In the genomic region with DNA sequence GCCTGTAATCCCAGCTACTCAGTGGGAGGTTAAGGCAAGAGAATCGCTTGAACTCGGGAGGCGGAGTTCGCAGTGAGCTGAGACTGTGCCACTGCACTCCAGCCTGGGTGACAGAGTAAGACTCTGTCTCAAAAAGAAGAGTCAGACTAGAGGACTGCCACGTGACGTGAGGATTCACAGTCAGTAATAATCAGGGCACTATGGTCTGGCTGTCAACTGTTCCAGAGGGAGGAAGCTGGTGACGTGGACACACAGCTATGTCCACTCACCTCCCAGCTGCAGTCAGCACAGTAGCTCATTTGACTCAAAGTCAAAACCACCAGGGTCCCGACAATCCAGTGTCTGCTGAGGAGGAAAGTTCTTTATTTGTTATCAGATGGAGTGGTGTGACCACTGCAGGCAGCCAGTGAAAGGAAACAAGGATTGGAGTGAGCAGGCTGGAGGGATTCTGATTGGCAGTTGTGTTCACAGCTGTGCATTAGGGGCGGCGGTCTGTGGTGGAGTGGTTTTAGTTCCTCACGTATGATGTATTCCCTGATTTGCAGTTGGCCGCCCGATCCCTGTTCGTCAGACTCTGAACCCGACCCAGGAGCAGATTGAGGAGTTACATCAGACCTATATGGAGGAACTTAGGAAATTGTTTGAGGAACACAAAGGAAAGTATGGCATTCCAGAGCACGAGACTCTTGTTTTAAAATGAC, we compare ENCODE assay signal across 9 cellular contexts. TPM values are rescaled to one million over a fixed set of nuclear protein-coding genes. Genes with fewer than 3 reads are reported as not detected.
DNase-seq lines count a peak whose midpoint lies in the region; ATAC-seq and TF ChIP-seq lines count a peak whose summit lies in the region.
"Had no signal": no experiment of that assay in that cellular context is flagged by ENCODE, and none has a peak within 500 bp of the region (broad histone marks: within the 10 kb centered on the region; RNA-seq: fewer than 3 reads in every experiment).

No MANE protein-coding gene starts in this region.

- no peak for TF ChIP-seq CTCF in body of pancreas (IDR thresholded peaks at IDR 0.05)

- H3K4me3 ChIP-seq in H7 (ENCODE audit: insufficient read depth, low read depth, low read length) (no peak overlapping the region), body of pancreas (no peak overlapping the region)

- DNase-seq in ELR (ENCODE audit: low read depth) (peak; percentile 97), H7 (peak; percentile 32), NCI-H460 (ENCODE audit: extremely low read depth, low read depth) (peak; percentile 79), body of pancreas (peak in 3 of 4 donors; percentile 24 to 63 (median 30)), hypothalamus (lab: John Stamatoyannopoulos, UW) (peak in 46 of 51 donors; percentile 4 to 87 (median 60)), smooth muscle cell of the brain vasculature (ENCODE audit: low read depth, low spot score) (peak; percentile 90), NCI-H1436 treated with DMSO at 0.1 percent for 48 hours (lab: John Stamatoyannopoulos, UW) (no peak)

- WGBS in body of pancreas, 2 donors, result 67 to 72% methylated on average over 16 of the region's 16 CpGs

- H3K27ac ChIP-seq in body of pancreas, result peak overlapping the region in 1 of 4 donors; percentile 21

- peaks cover 12% of the 10 kb centered on the region for H3K4me1 ChIP-seq in body of pancreas

- no peaks in the 10 kb centered on the region for H3K36me3 ChIP-seq in H7 (replicated peaks; ENCODE audit: control insufficient read depth, insufficient read depth, low read length)
- H3K36me3 ChIP-seq in body of pancreas (replicated peaks in 1 of 2; ENCODE audit: insufficient read depth in 1 of 2, low read depth in 2 of 2), result no peaks in the 10 kb centered on the region

- intact Hi-C loops in body of pancreas (cut with DNase I), result loop anchor here (5.0 kb wide), 1 partner anchor 198 kb away; no protein-coding TSS in a partner anchor

- ATAC-seq in body of pancreas (peak; percentile 63), HG03521 (IDR thresholded peaks at IDR 0.05; ENCODE audit: unreplicated experiment) (no peak)

- TF ChIP-seq POLR2A in body of pancreas (IDR thresholded peaks at IDR 0.05), result no peak

- no peaks in the 10 kb centered on the region for H3K9me3 ChIP-seq in body of pancreas

- no peaks in the 10 kb centered on the region for H3K27me3 ChIP-seq in H7 (ENCODE audit: control insufficient read depth, insufficient read depth, low read length)
- no peaks in the 10 kb centered on the region for H3K27me3 ChIP-seq in body of pancreas

RNA-seq across cellular contexts. Expression of a gene that starts 37.9 kb away (rescaled TPM):
- not detected in 2 replicates for total RNA-seq in H7 (2014; rRNA removed; shearing (Covaris generic))
- total RNA-seq in NCI-H460 (2014; rRNA removed; shearing (Covaris generic)), result not detected in 2 replicates
- not detected in 2 replicates for polyA plus RNA-seq in NCI-H460 (2014; cell fraction: nucleus; rRNA removed)
- total RNA-seq in body of pancreas, result 1 to 10 TPM in 1 of 2 donors, not detected in 1; 1.8 TPM
- total RNA-seq: activated CD8-positive, alpha-beta memory T cell treated with anti-CD3 and anti-CD28 coated beads for 36 hours had no signal

RNA-seq across cellular contexts. Expression of a gene that starts 53.4 kb away (rescaled TPM):
- 38.6 and 41.2 TPM in 2 replicates for total RNA-seq in H7 (2014; rRNA removed; shearing (Covaris generic))
- total RNA-seq in NCI-H460 (2014; rRNA removed; shearing (Covaris generic)), result 101 and 103 TPM in 2 replicates
- 35.4 and 36.3 TPM in 2 replicates for polyA plus RNA-seq in NCI-H460 (2014; cell fraction: nucleus; rRNA removed)
- total RNA-seq in body of pancreas, result 10 to 100 TPM in 1 of 2 donors, 1 to 10 TPM in 1; 7.6 to 11.4 TPM
